Comparison of ENCODE assay signal across 32 cellular contexts in the genomic region with DNA sequence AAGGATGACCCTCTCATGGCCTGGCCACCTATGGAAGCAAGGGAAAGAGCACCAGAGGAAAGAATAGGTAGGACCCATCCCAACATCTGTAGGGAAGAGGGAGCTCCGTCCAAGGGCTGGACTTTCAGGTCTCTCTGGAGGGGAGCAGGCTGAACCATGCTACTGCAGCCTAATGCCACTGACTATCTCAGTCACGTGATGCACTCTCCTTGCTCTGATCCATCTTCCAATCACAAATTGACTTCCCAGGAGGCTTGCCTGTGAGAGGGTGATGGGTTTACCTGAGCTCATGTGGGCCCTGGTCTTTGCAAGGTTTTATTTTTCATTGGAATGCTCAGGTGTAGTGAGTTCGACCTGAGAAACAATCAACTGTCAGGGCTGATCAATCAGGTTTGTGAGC.
"Had no signal": no experiment of that assay in that cellular context is flagged by ENCODE, and none has a peak within 500 bp of the region (broad histone marks: within the 10 kb centered on the region; RNA-seq: fewer than 3 reads in every experiment).

No MANE protein-coding gene starts in this region.

- H3K9me3 ChIP-seq: adrenal gland, body of pancreas, esophagus squamous epithelium had no signal

- FAIRE-seq: colon had no signal

- H3K4me3 Mint-ChIP-seq: activated CD4-positive, alpha-beta memory T cell treated with anti-CD3 and anti-CD28 coated beads for 36 hours; activated CD4-positive, alpha-beta T cell treated with anti-CD3 and anti-CD28 coated beads for 36 hours; activated CD4-positive, alpha-beta T cell treated with anti-CD3 and anti-CD28 coated beads, Interleukin-2, amount 10 ng/mL, durations not matched to agents 24 days and 14 days; activated CD8-positive, alpha-beta memory T cell treated with anti-CD3 and anti-CD28 coated beads, Interleukin-2, amount 10 ng/mL, durations not matched to agents 7 days and 5 days; activated CD8-positive, alpha-beta T cell treated with anti-CD3 and anti-CD28 coated beads, Interleukin-2, amount 10 ng/mL, durations not matched to agents 7 days and 5 days; activated naive CD4-positive, alpha-beta T cell treated with anti-CD3 and anti-CD28 coated beads for 36 hours; activated naive CD4-positive, alpha-beta T cell treated with anti-CD3 and anti-CD28 coated beads, Interleukin-2, amount 50 U/mL, for 24 hours; activated naive CD8-positive, alpha-beta T cell treated with anti-CD3 and anti-CD28 coated beads for 36 hours; activated naive CD8-positive, alpha-beta T cell treated with anti-CD3 and anti-CD28 coated beads, Interleukin-2, amount 50 U/mL, for 24 hours; activated T-helper 1 cell treated with anti-CD3 and anti-CD28 coated beads, Interleukin-12 subunit alpha, Interleukin-12 subunit beta, Interleukin-2, Interleukin-4 antibody, amounts not matched to agents 30 ng/mL and 10 ng/mL and 1 ng/mL, durations not matched to agents 14 hours and 24 hours and 36 hours; effector memory CD8-positive, alpha-beta T cell had no signal

- H3K4me3 ChIP-seq: adrenal gland, body of pancreas, esophagus squamous epithelium, gastroesophageal sphincter had no signal

- ATAC-seq: activated CD4-positive, alpha-beta T cell treated with anti-CD3 and anti-CD28 coated beads for 36 hours; activated CD8-positive, alpha-beta memory T cell treated with anti-CD3 and anti-CD28 coated beads, Interleukin-2, amount 10 ng/mL, durations not matched to agents 7 days and 5 days; activated CD8-positive, alpha-beta T cell treated with anti-CD3 and anti-CD28 coated beads, Interleukin-2, amount 10 ng/mL, durations not matched to agents 7 days and 5 days; activated naive CD8-positive, alpha-beta T cell treated with anti-CD3 and anti-CD28 coated beads, Interleukin-2, amount 50 U/mL, for 24 hours; body of pancreas; effector memory CD8-positive, alpha-beta T cell; gastroesophageal sphincter had no signal

- H3K36me3 ChIP-seq: adrenal gland, esophagus squamous epithelium, gastroesophageal sphincter had no signal

- H3K9me3 Mint-ChIP-seq: activated CD4-positive, alpha-beta memory T cell treated with anti-CD3 and anti-CD28 coated beads for 36 hours; activated CD4-positive, alpha-beta T cell treated with anti-CD3 and anti-CD28 coated beads, Interleukin-2, amount 10 ng/mL, durations not matched to agents 24 days and 14 days; activated naive CD4-positive, alpha-beta T cell treated with anti-CD3 and anti-CD28 coated beads for 36 hours; activated naive CD4-positive, alpha-beta T cell treated with anti-CD3 and anti-CD28 coated beads, Interleukin-2, amount 50 U/mL, for 24 hours; activated naive CD8-positive, alpha-beta T cell treated with anti-CD3 and anti-CD28 coated beads, Interleukin-2, amount 50 U/mL, for 24 hours; activated T-helper 1 cell treated with anti-CD3 and anti-CD28 coated beads, Interleukin-12 subunit alpha, Interleukin-12 subunit beta, Interleukin-2, Interleukin-4 antibody, amounts not matched to agents 30 ng/mL and 10 ng/mL and 1 ng/mL, durations not matched to agents 14 hours and 24 hours and 36 hours; activated T-helper 2 cell treated with anti-CD3 and anti-CD28 coated beads, Interferon-gamma antibody, Interleukin-2, Interleukin-4, amounts not matched to agents 10 μg/mL and 5 μg/mL and 100 μg/mL, durations not matched to agents 14 hours and 24 hours and 36 hours; effector memory CD8-positive, alpha-beta T cell had no signal

- H3K36me3 Mint-ChIP-seq: activated CD4-positive, alpha-beta memory T cell treated with anti-CD3 and anti-CD28 coated beads for 36 hours; activated CD8-positive, alpha-beta memory T cell treated with anti-CD3 and anti-CD28 coated beads, Interleukin-2, amount 10 ng/mL, durations not matched to agents 7 days and 5 days; activated naive CD4-positive, alpha-beta T cell treated with anti-CD3 and anti-CD28 coated beads, Interleukin-2, amount 50 U/mL, for 24 hours; activated naive CD8-positive, alpha-beta T cell treated with anti-CD3 and anti-CD28 coated beads for 36 hours had no signal

- H3K27ac Mint-ChIP-seq: activated CD4-positive, alpha-beta memory T cell treated with anti-CD3 and anti-CD28 coated beads for 36 hours; activated CD4-positive, alpha-beta T cell treated with anti-CD3 and anti-CD28 coated beads for 36 hours; activated CD4-positive, alpha-beta T cell treated with anti-CD3 and anti-CD28 coated beads, Interleukin-2, amount 10 ng/mL, durations not matched to agents 24 days and 14 days; activated CD8-positive, alpha-beta memory T cell treated with anti-CD3 and anti-CD28 coated beads, Interleukin-2, amount 10 ng/mL, durations not matched to agents 7 days and 5 days; activated CD8-positive, alpha-beta T cell treated with anti-CD3 and anti-CD28 coated beads, Interleukin-2, amount 10 ng/mL, durations not matched to agents 7 days and 5 days; activated naive CD4-positive, alpha-beta T cell treated with anti-CD3 and anti-CD28 coated beads for 36 hours; activated naive CD4-positive, alpha-beta T cell treated with anti-CD3 and anti-CD28 coated beads, Interleukin-2, amount 50 U/mL, for 24 hours; activated naive CD8-positive, alpha-beta T cell treated with anti-CD3 and anti-CD28 coated beads for 36 hours; activated naive CD8-positive, alpha-beta T cell treated with anti-CD3 and anti-CD28 coated beads, Interleukin-2, amount 50 U/mL, for 24 hours; activated T-helper 1 cell treated with anti-CD3 and anti-CD28 coated beads, Interleukin-12 subunit alpha, Interleukin-12 subunit beta, Interleukin-2, Interleukin-4 antibody, amounts not matched to agents 30 ng/mL and 10 ng/mL and 1 ng/mL, durations not matched to agents 14 hours and 24 hours and 36 hours; activated T-helper 2 cell treated with anti-CD3 and anti-CD28 coated beads, Interferon-gamma antibody, Interleukin-2, Interleukin-4, amounts not matched to agents 10 μg/mL and 5 μg/mL and 100 μg/mL, durations not matched to agents 14 hours and 24 hours and 36 hours; effector memory CD8-positive, alpha-beta T cell had no signal

- H3K4me1 Mint-ChIP-seq: activated CD4-positive, alpha-beta T cell treated with anti-CD3 and anti-CD28 coated beads for 36 hours; activated CD4-positive, alpha-beta T cell treated with anti-CD3 and anti-CD28 coated beads, Interleukin-2, amount 10 ng/mL, durations not matched to agents 24 days and 14 days; activated CD8-positive, alpha-beta memory T cell treated with anti-CD3 and anti-CD28 coated beads, Interleukin-2, amount 10 ng/mL, durations not matched to agents 7 days and 5 days; activated naive CD4-positive, alpha-beta T cell treated with anti-CD3 and anti-CD28 coated beads, Interleukin-2, amount 50 U/mL, for 24 hours; activated naive CD8-positive, alpha-beta T cell treated with anti-CD3 and anti-CD28 coated beads for 36 hours; activated naive CD8-positive, alpha-beta T cell treated with anti-CD3 and anti-CD28 coated beads, Interleukin-2, amount 50 U/mL, for 24 hours had no signal

- H3K27ac ChIP-seq: adrenal gland, body of pancreas, esophagus squamous epithelium, gastroesophageal sphincter had no signal

- H3K27me3 ChIP-seq: adrenal gland, body of pancreas, esophagus squamous epithelium, gastroesophageal sphincter had no signal

- H3K4me1 ChIP-seq: adrenal gland, body of pancreas, esophagus squamous epithelium, gastroesophageal sphincter had no signal

- DNase-seq: activated CD4-positive, alpha-beta memory T cell treated with anti-CD3 and anti-CD28 coated beads for 36 hours; activated CD4-positive, alpha-beta T cell treated with anti-CD3 and anti-CD28 coated beads for 36 hours; activated CD4-positive, alpha-beta T cell treated with anti-CD3 and anti-CD28 coated beads, Interleukin-2, amount 10 ng/mL, durations not matched to agents 24 days and 14 days; activated CD4-positive, CD25-positive, alpha-beta regulatory T cell; activated CD4-positive, CD25-positive, alpha-beta regulatory T cell treated with anti-CD3 and anti-CD28 coated beads, Interleukin-2, amount 50 U/mL, for 72 hours; activated CD8-positive, alpha-beta memory T cell treated with anti-CD3 and anti-CD28 coated beads, Interleukin-2, amount 10 ng/mL, durations not matched to agents 7 days and 5 days; activated CD8-positive, alpha-beta memory T cell treated with anti-CD3 and anti-CD28 coated beads, Interleukin-2, amount 50 U/mL, for 4 hours; activated CD8-positive, alpha-beta T cell treated with anti-CD3 and anti-CD28 coated beads, Interleukin-2, amount 10 ng/mL, durations not matched to agents 7 days and 5 days; activated effector memory CD4-positive, alpha-beta T cell treated with anti-CD3 and anti-CD28 coated beads, Interleukin-2, amount 50 U/mL, for 16 hours; activated naive CD4-positive, alpha-beta T cell treated with anti-CD3 and anti-CD28 coated beads for 36 hours; activated naive CD8-positive, alpha-beta T cell treated with anti-CD3 and anti-CD28 coated beads for 36 hours; activated naive CD8-positive, alpha-beta T cell treated with anti-CD3 and anti-CD28 coated beads, Interleukin-2, amount 50 U/mL, for 24 hours; activated T-cell treated with anti-CD3 and anti-CD28 coated beads, Interleukin-2, amount 50 U/mL, for 1 hour; activated T-cell treated with anti-CD3 and anti-CD28 coated beads, Interleukin-2, amount 50 U/mL, for 48 hours; adrenal gland; amygdala; aorta; body of pancreas; caudate nucleus; cortex of kidney; dermis blood vessel endothelial cell; effector CD4-positive, alpha-beta T cell; effector memory CD8-positive, alpha-beta T cell; erythroblast; esophagus squamous epithelium; foreskin melanocyte; T-helper 2 cell had no signal
